ENCODE assay signal across 1 cellular context in the genomic region with DNA sequence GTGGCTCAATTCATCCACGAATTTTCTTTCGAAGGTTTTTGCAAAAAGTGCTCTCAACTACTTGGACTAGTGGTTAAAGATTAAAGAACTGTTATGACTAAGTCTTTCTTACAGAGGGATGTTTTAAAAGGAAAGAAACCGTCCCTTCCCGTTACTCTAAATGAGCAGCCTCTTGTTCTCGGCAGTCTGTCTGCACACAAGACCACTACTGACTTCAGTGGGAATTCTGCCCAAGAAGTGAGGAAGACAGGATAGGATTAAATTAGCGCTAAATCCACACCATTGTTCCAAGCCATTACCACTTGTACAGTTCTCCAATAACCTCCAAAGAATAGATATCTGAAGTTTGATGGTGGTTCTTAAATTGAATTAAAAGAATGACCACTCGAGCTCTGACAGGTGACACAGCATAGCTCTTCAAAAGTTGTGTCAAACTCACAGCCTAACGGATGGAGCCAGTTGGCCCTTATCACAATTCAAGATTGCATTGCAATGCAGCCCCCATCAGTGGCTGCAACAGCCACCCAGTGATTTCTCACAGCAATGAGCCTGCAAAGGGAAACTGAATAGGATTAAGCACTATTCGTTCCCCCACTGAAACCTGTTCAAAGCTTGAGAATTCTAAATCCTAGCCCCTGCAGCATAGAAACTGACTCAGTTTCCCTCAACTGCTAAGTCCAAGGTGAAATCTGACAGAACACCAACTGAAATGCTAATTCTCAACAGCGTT.
TF ChIP-seq lines count a peak whose summit lies in the region.

No MANE protein-coding gene starts in this region.

TF ChIP-seq in GM12878, 131 proteins besides CTCF, POLR2A, EP300 and RAD21 (continued from another document):
- TF ChIP-seq, protein P1, sequence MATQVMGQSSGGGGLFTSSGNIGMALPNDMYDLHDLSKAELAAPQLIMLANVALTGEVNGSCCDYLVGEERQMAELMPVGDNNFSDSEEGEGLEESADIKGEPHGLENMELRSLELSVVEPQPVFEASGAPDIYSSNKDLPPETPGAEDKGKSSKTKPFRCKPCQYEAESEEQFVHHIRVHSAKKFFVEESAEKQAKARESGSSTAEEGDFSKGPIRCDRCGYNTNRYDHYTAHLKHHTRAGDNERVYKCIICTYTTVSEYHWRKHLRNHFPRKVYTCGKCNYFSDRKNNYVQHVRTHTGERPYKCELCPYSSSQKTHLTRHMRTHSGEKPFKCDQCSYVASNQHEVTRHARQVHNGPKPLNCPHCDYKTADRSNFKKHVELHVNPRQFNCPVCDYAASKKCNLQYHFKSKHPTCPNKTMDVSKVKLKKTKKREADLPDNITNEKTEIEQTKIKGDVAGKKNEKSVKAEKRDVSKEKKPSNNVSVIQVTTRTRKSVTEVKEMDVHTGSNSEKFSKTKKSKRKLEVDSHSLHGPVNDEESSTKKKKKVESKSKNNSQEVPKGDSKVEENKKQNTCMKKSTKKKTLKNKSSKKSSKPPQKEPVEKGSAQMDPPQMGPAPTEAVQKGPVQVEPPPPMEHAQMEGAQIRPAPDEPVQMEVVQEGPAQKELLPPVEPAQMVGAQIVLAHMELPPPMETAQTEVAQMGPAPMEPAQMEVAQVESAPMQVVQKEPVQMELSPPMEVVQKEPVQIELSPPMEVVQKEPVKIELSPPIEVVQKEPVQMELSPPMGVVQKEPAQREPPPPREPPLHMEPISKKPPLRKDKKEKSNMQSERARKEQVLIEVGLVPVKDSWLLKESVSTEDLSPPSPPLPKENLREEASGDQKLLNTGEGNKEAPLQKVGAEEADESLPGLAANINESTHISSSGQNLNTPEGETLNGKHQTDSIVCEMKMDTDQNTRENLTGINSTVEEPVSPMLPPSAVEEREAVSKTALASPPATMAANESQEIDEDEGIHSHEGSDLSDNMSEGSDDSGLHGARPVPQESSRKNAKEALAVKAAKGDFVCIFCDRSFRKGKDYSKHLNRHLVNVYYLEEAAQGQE (IDR thresholded peaks at IDR 0.05; ENCODE audit: low read depth, low read length): no peak
- TF ChIP-seq PML (IDR thresholded peaks at IDR 0.05; ENCODE audit: low read length) (no peak), IRF4 (IDR thresholded peaks at IDR 0.05; ENCODE audit: low read depth, low read length) (no peak; the same call in 1 of the 2 replicates), TAF1 (IDR thresholded peaks at IDR 0.05; ENCODE audit: borderline replicate concordance, low read depth, low read length) (no peak), CREM (IDR thresholded peaks at IDR 0.05; ENCODE audit: low read depth) (no peak), SMC3 (IDR thresholded peaks at IDR 0.05; ENCODE audit: borderline replicate concordance, low read length) (no peak), ZZZ3 (IDR thresholded peaks at IDR 0.05; ENCODE audit: control insufficient read depth, insufficient read length, low read depth) (no peak), FOS (IDR thresholded peaks at IDR 0.05; ENCODE audit: borderline replicate concordance, extremely low read depth, insufficient read length) (no peak), ZNF622 (IDR thresholded peaks at IDR 0.05) (no peak), RBBP5 (conservative IDR thresholded peaks at IDR 0.05) (no peak), ZBED1 (IDR thresholded peaks at IDR 0.05; ENCODE audit: borderline replicate concordance) (no peak), SMAD1 (IDR thresholded peaks at IDR 0.05; ENCODE audit: low read depth, partially characterized antibody) (no peak), MTA3 (IDR thresholded peaks at IDR 0.05; ENCODE audit: borderline replicate concordance, low read length) (no peak), POLR2AphosphoS5 (IDR thresholded peaks at IDR 0.05; ENCODE audit: low read length) (no peak), IKZF1 (conservative IDR thresholded peaks at IDR 0.05) (0 out of 2 replicates have a peak, but pooled peaks have one; percentile 22), IKZF2 (IDR thresholded peaks at IDR 0.05) (peak in 1 of 2 experiments; percentile 49; a peak in 1 of 4 replicates), JUND (IDR thresholded peaks at IDR 0.05; ENCODE audit: low read depth, low read length) (no peak), BACH1 (IDR thresholded peaks at IDR 0.05; ENCODE audit: borderline replicate concordance) (no peak), SMARCA5 (IDR thresholded peaks at IDR 0.05) (no peak), TBL1XR1 (IDR thresholded peaks at IDR 0.05; ENCODE audit: low read depth, low read length) (0 out of 2 replicates have a peak, but pooled peaks have one; percentile 2), RB1 (IDR thresholded peaks at IDR 0.05; ENCODE audit: borderline replicate concordance) (no peak), JUNB (IDR thresholded peaks at IDR 0.05) (peak; percentile 9; the same call in 1 of the 2 replicates), KAT2A (conservative IDR thresholded peaks at IDR 0.05; ENCODE audit: control insufficient read depth, low read depth, low read length) (no peak)
- TF ChIP-seq, protein P2, sequence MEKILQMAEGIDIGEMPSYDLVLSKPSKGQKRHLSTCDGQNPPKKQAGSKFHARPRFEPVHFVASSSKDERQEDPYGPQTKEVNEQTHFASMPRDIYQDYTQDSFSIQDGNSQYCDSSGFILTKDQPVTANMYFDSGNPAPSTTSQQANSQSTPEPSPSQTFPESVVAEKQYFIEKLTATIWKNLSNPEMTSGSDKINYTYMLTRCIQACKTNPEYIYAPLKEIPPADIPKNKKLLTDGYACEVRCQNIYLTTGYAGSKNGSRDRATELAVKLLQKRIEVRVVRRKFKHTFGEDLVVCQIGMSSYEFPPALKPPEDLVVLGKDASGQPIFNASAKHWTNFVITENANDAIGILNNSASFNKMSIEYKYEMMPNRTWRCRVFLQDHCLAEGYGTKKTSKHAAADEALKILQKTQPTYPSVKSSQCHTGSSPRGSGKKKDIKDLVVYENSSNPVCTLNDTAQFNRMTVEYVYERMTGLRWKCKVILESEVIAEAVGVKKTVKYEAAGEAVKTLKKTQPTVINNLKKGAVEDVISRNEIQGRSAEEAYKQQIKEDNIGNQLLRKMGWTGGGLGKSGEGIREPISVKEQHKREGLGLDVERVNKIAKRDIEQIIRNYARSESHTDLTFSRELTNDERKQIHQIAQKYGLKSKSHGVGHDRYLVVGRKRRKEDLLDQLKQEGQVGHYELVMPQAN (conservative IDR thresholded peaks at IDR 0.05): no peak
- TF ChIP-seq, protein P3, sequence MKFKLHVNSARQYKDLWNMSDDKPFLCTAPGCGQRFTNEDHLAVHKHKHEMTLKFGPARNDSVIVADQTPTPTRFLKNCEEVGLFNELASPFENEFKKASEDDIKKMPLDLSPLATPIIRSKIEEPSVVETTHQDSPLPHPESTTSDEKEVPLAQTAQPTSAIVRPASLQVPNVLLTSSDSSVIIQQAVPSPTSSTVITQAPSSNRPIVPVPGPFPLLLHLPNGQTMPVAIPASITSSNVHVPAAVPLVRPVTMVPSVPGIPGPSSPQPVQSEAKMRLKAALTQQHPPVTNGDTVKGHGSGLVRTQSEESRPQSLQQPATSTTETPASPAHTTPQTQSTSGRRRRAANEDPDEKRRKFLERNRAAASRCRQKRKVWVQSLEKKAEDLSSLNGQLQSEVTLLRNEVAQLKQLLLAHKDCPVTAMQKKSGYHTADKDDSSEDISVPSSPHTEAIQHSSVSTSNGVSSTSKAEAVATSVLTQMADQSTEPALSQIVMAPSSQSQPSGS (IDR thresholded peaks at IDR 0.05; ENCODE audit: low read length): no peak
